In genomic region chr2:211745295-211746097, GRCh38 we compare ENCODE assay signal across 8 cellular contexts.
A peak's percentile ranks its signal among the peaks of the same experiment; 100 is the strongest.
DNase-seq lines count a peak whose midpoint lies in the region; ATAC-seq and TF ChIP-seq lines count a peak whose summit lies in the region.

No MANE protein-coding gene starts in this region.

- POLR2A ChIA-PET in A673 (lab: Charles Lee; ENCODE audit: low non-redundant PET) = no interaction called here
- POLR2A ChIA-PET in HCT116 (lab: Charles Lee) = no interaction called here
- POLR2A ChIA-PET in PC-3 (lab: Charles Lee; ENCODE audit: unreplicated experiment) = no interaction called here

- ATAC-seq in HCT116 = peak; percentile 95
- ATAC-seq in PC-3 = peak; percentile 78
- peak; percentile 83 for ATAC-seq in left colon
- ATAC-seq in upper lobe of left lung (ENCODE audit: low FRiP score in 2 of 2) = peak; percentile 80 to 83

- no peak for TF ChIP-seq EP300 in upper lobe of left lung (IDR thresholded peaks at IDR 0.05)

- H3K4me2 ChIP-seq in HCT116 (ENCODE audit: low read length) (no peak overlapping the region), PC-3 (ENCODE audit: low read length) (no peak overlapping the region)

- H3K79me2 ChIP-seq in HCT116 (ENCODE audit: insufficient read depth, low read length) (no peaks in the 10 kb centered on the region), PC-3 (ENCODE audit: low read length) (no peaks in the 10 kb centered on the region)

- peaks cover 36% of the 10 kb centered on the region for H3K4me1 ChIP-seq in A673 (ENCODE audit: insufficient read depth, low read length, poor library complexity, severe bottlenecking)
- H3K4me1 ChIP-seq in HCT116 (ENCODE audit: control insufficient read depth in 1 of 2, insufficient read depth in 2 of 2, low read length in 2 of 2) = no peaks in the 10 kb centered on the region
- no peaks in the 10 kb centered on the region for H3K4me1 ChIP-seq in PC-3 (ENCODE audit: insufficient read depth, low read length)
- H3K4me1 ChIP-seq in upper lobe of left lung = peaks cover 0 to 4% (median 0%) of the 10 kb centered on the region in 4 donors

- H3K27me3 ChIP-seq in A673 (replicated peaks; ENCODE audit: insufficient read depth, low read depth, low read length, poor library complexity) (no peaks in the 10 kb centered on the region), HCT116 (ENCODE audit: insufficient read depth, low read length) (no peaks in the 10 kb centered on the region), PC-3 (ENCODE audit: low read length) (no peaks in the 10 kb centered on the region), upper lobe of left lung (no peaks in the 10 kb centered on the region)

- TF ChIP-seq RAD21 in HCT116 (IDR thresholded peaks at IDR 0.05; ENCODE audit: low read depth) = peak; percentile 85

- no peak overlapping the region for H3K4me3 ChIP-seq in A673 (ENCODE audit: low read depth, low read length, poor library complexity, severe bottlenecking)
- no peak overlapping the region for H3K4me3 ChIP-seq in GM12864 (ENCODE audit: low read depth, low read length)
- no peak overlapping the region for H3K4me3 ChIP-seq in HCT116 (replicated peaks in 1 of 2; ENCODE audit: low read depth in 1 of 2, low read length in 2 of 2)
- no peak overlapping the region for H3K4me3 ChIP-seq in PC-3 (ENCODE audit: low read length)
- H3K4me3 ChIP-seq in upper lobe of left lung = no peak overlapping the region

- WGBS in upper lobe of left lung, 2 donors = 35 to 37% methylated on average over 4 of the region's 4 CpGs

- TF ChIP-seq CTCF in A673 (conservative IDR thresholded peaks at IDR 0.05; ENCODE audit: low read depth, low read length) (peak; percentile 93), GM12864 (IDR thresholded peaks at IDR 0.05; ENCODE audit: low read depth, low read length, missing control alignments) (peak; percentile 88), HCT116 (IDR thresholded peaks at IDR 0.05 in 2 of 3, conservative IDR thresholded peaks at IDR 0.05 in 1 of 3; ENCODE audit: borderline replicate concordance in 1 of 3, insufficient read depth in 1 of 3, low read depth in 2 of 3, low read length in 2 of 3) (peak; percentile 70 to 90 (median 88)), PC-3 (conservative IDR thresholded peaks at IDR 0.05; ENCODE audit: low read depth, low read length) (peak; percentile 87), upper lobe of left lung (IDR thresholded peaks at IDR 0.05) (peak in 5 of 6 experiments; percentile 49 to 60 (median 60))

- H3K9ac ChIP-seq in HCT116 (ENCODE audit: low read length) (no peak overlapping the region), PC-3 (ENCODE audit: low read length) (no peak overlapping the region)

- RAD21 ChIA-PET in HCT116 (lab: Charles Lee; ENCODE audit: low non-redundant PET in 1 of 2, low total read pairs in 2 of 2, uncharacterized antibody in 2 of 2, unreplicated experiment in 2 of 2) = interaction anchor here (0.7 to 1.1 kb wide), 2 partner anchors 775 to 823 kb away, joined by 3 read pairs; no protein-coding TSS in a partner anchor

- DNase-seq in A673 (ENCODE audit: low spot score) (peak; percentile 91), GM12864 (ENCODE audit: low read depth) (peak; percentile 15), HCT116 (ENCODE audit: low read depth, low spot score) (peak; percentile 51), Kasumi-1 (lab: John Stamatoyannopoulos, UW) (peak; percentile 40 to 64), PC-3 (peak; percentile 75), caudate nucleus (lab: John Stamatoyannopoulos, UW) (peak in 39 of 61 donors; percentile 1 to 54 (median 21)), left colon (peak in 1 of 2 donors; percentile 22), upper lobe of left lung (peak in 1 of 2 donors; percentile 43)

- peak overlapping the region; percentile 8 for H2AFZ ChIP-seq in HCT116 (ENCODE audit: low read depth, low read length, poor library complexity, severe bottlenecking)
- H2AFZ ChIP-seq in PC-3 (ENCODE audit: low read length) = no peak overlapping the region

- BruUV-seq in A673 (replicated peaks; lab: Mats Ljungman, UMichigan) (no TSS peak), HCT116 (replicated peaks; lab: Mats Ljungman, UMichigan) (no TSS peak), PC-3 (replicated peaks; lab: Mats Ljungman, UMichigan) (no TSS peak)

- H4K20me1 ChIP-seq in HCT116 (ENCODE audit: insufficient read depth) = no peaks in the 10 kb centered on the region
- no peaks in the 10 kb centered on the region for H4K20me1 ChIP-seq in PC-3 (ENCODE audit: low read length)

- TF ChIP-seq POLR2A in HCT116 (IDR thresholded peaks at IDR 0.05; ENCODE audit: borderline replicate concordance, extremely low read depth, insufficient read depth, insufficient read length) (no peak), upper lobe of left lung (IDR thresholded peaks at IDR 0.05) (no peak)

- no peaks in the 10 kb centered on the region for H3K9me3 ChIP-seq in A673 (ENCODE audit: low read depth, low read length, poor library complexity, severe bottlenecking)
- H3K9me3 ChIP-seq in HCT116 (ENCODE audit: control insufficient read depth in 1 of 2, insufficient read depth in 1 of 2, low read depth in 1 of 2, low read length in 2 of 2) = no peaks in the 10 kb centered on the region
- no peaks in the 10 kb centered on the region for H3K9me3 ChIP-seq in PC-3 (ENCODE audit: low read length)
- H3K9me3 ChIP-seq in upper lobe of left lung = no peaks in the 10 kb centered on the region

- intact Hi-C loops in A673 (cut with micrococcal nuclease; ENCODE audit: unreplicated experiment) = loop anchor here (2.0 to 10.0 kb wide), 7 partner anchors 185 to 821 kb away; partner anchors contain the start of gene ERBB4
- intact Hi-C loops in HCT116 (cut with micrococcal nuclease) = loop anchor here (1.0 to 10.0 kb wide), 5 partner anchors 399 to 822 kb away; no protein-coding TSS in a partner anchor
- intact Hi-C loops in PC-3 (cut with micrococcal nuclease) = loop anchor here (1.0 to 10.0 kb wide), 10 partner anchors 77 to 822 kb away; no protein-coding TSS in a partner anchor
- intact Hi-C loops in left colon (cut with DNase I, micrococcal nuclease) = loop anchor here in 1 of 2 donors (5.0 kb wide), 1 partner anchor 822 kb away; no protein-coding TSS in a partner anchor

- H3F3A ChIP-seq in PC-3 (ENCODE audit: low read length, unreplicated experiment) = no peaks in the 10 kb centered on the region

- CTCF ChIA-PET in A673 (lab: Charles Lee) = interaction anchor here (0.6 to 0.7 kb wide), 2 partner anchors 71 to 784 kb away, joined by 3 read pairs; no protein-coding TSS in a partner anchor
- CTCF ChIA-PET in HCT116 (lab: Charles Lee) = interaction anchor here (0.7 to 2.6 kb wide), 12 partner anchors 13 to 824 kb away, joined by 3 to 12 read pairs (median 3); no protein-coding TSS in a partner anchor
- CTCF ChIA-PET in PC-3 (lab: Charles Lee) = no interaction called here

- H3K27ac ChIP-seq in A673 (ENCODE audit: low read depth, low read length, poor library complexity, severe bottlenecking) (peak overlapping the region; percentile 64), HCT116 (ENCODE audit: low read depth, low read length) (no peak overlapping the region), PC-3 (ENCODE audit: low read length) (no peak overlapping the region), caudate nucleus (ENCODE audit: low read depth, low read length) (no peak overlapping the region), upper lobe of left lung (no peak overlapping the region)

- H3K9me2 ChIP-seq in HCT116 (ENCODE audit: insufficient read depth) (no peaks in the 10 kb centered on the region), PC-3 (replicated peaks; ENCODE audit: low read length) (no peaks in the 10 kb centered on the region)

- H3K36me3 ChIP-seq in A673 (ENCODE audit: insufficient read depth, low read length, poor library complexity, severe bottlenecking) (no peaks in the 10 kb centered on the region), HCT116 (ENCODE audit: control insufficient read depth in 1 of 2, insufficient read depth in 2 of 2, low read length in 2 of 2) (no peaks in the 10 kb centered on the region), PC-3 (ENCODE audit: low read depth, low read length) (no peaks in the 10 kb centered on the region), upper lobe of left lung (no peaks in the 10 kb centered on the region)

TF ChIP-seq in HCT116, 20 proteins besides CTCF, POLR2A, EP300 and RAD21 (continues in another document):
- TF ChIP-seq ZBTB33 (IDR thresholded peaks at IDR 0.05; ENCODE audit: extremely low read depth, insufficient replicate concordance, low read length) = no peak
